Comparison of ENCODE assay signal across 9 cellular contexts in genomic region chr5:173963107-173963506, GRCh38. TPM values are rescaled to one million over a fixed set of nuclear protein-coding genes. Genes with fewer than 3 reads are reported as not detected.
DNase-seq lines count a peak whose midpoint lies in the region; ATAC-seq and TF ChIP-seq lines count a peak whose summit lies in the region.
"Had no signal": no experiment of that assay in that cellular context is flagged by ENCODE, and none has a peak within 500 bp of the region (broad histone marks: within the 10 kb centered on the region; RNA-seq: fewer than 3 reads in every experiment).

No MANE protein-coding gene starts in this region.

- H3K4me2 ChIP-seq in SK-N-SH (peak overlapping the region; percentile 74), neuronal stem cell (ENCODE audit: insufficient read depth, low read length, poor library complexity, severe bottlenecking) (no peak overlapping the region)

- TF ChIP-seq EP300 in SK-N-SH (IDR thresholded peaks at IDR 0.05; ENCODE audit: borderline replicate concordance in 1 of 2, low read depth in 1 of 2, low read length in 1 of 2), result no peak

- no peak overlapping the region for H2BK15ac ChIP-seq in neuronal stem cell (ENCODE audit: low read length)

- no peak overlapping the region for H2BK120ac ChIP-seq in neuronal stem cell (ENCODE audit: low read depth, low read length)

- H3K27me3 ChIP-seq in SK-N-SH (ENCODE audit: insufficient read depth), result no peaks in the 10 kb centered on the region
- H3K27me3 ChIP-seq in neuronal stem cell (ENCODE audit: control insufficient read depth in 3 of 3, insufficient read depth in 3 of 3, low read depth in 1 of 3, low read length in 3 of 3), result no peaks in the 10 kb centered on the region

- CTCF ChIA-PET in SK-N-SH (lab: Yijun Ruan, JAX), result interaction anchor here (0.8 to 4.0 kb wide), 11 partner anchors 8 to 347 kb away, joined by 3 to 26 read pairs (median 4); partner anchors contain the start of gene BOD1

- H3K79me1 ChIP-seq in neuronal stem cell (ENCODE audit: low read depth, low read length), result no peaks in the 10 kb centered on the region

- H3K36me3 ChIP-seq in SK-N-SH (replicated peaks in 1 of 2; ENCODE audit: control insufficient read depth in 1 of 2, insufficient read depth in 2 of 2, low read length in 1 of 2) (peaks cover 11 to 20% of the 10 kb centered on the region in 2 experiments), neuronal stem cell (replicated peaks in 1 of 2; ENCODE audit: control insufficient read depth in 2 of 2, insufficient read depth in 2 of 2, low read length in 2 of 2) (no peaks in the 10 kb centered on the region)

- POLR2A ChIA-PET in SK-N-SH (lab: Yijun Ruan, JAX), result interaction anchor here (0.7 to 1.8 kb wide), 11 partner anchors 18 to 367 kb away, joined by 3 to 5 read pairs (median 3); partner anchors contain the start of gene CPEB4

- 54% methylated on average over 5 of the region's 5 CpGs for WGBS in SK-N-SH (ENCODE audit: low lambda C conversion rate)
- no CpG with 5 or more reads among the region's 5 CpGs for WGBS in neuronal stem cell (ENCODE audit: extremely low coverage in 2 of 2, insufficient read length in 2 of 2, insufficient replicate concordance in 1 of 2), 2 donors

- H2AK5ac ChIP-seq in neuronal stem cell (ENCODE audit: low read depth, low read length), result no peak overlapping the region

- no peaks in the 10 kb centered on the region for H3K9me2 ChIP-seq in SK-N-SH

- no peaks in the 10 kb centered on the region for H3K9me3 ChIP-seq in SK-N-SH
- H3K9me3 ChIP-seq in neuronal stem cell (replicated peaks in 1 of 2; ENCODE audit: control insufficient read depth in 2 of 2, insufficient read depth in 1 of 2, low read depth in 1 of 2, low read length in 2 of 2), result no peaks in the 10 kb centered on the region

- no peak overlapping the region for H2BK5ac ChIP-seq in neuronal stem cell (ENCODE audit: low read length)

- H4K91ac ChIP-seq in neuronal stem cell (ENCODE audit: low read depth, low read length, poor library complexity), result no peak overlapping the region

- H3K4me3 ChIP-seq in SK-N-SH (ENCODE audit: low read depth in 2 of 2, low read length in 1 of 2), result peak overlapping the region; percentile 49 to 51; a peak in 3 of 4 replicates
- no peak overlapping the region for H3K4me3 ChIP-seq in fibroblast of villous mesenchyme (ENCODE audit: low read depth, low read length)
- H3K4me3 ChIP-seq in neuronal stem cell (ENCODE audit: low read length in 2 of 2), result no peak overlapping the region
- H3K4me3 ChIP-seq: SK-N-MC had no signal

- H3K79me2 ChIP-seq in SK-N-SH (ENCODE audit: insufficient read depth), result no peaks in the 10 kb centered on the region

- no peaks in the 10 kb centered on the region for H4K20me1 ChIP-seq in SK-N-SH (ENCODE audit: insufficient read depth)

- H3K4me1 ChIP-seq in SK-N-SH (ENCODE audit: control insufficient read depth in 1 of 2, insufficient read depth in 2 of 2, low read depth in 1 of 2, low read length in 1 of 2), result peaks cover 4 to 5% of the 10 kb centered on the region in 2 experiments; a peak in 2 of 4 replicates
- H3K4me1 ChIP-seq in neuronal stem cell (ENCODE audit: control insufficient read depth in 2 of 2, insufficient read depth in 1 of 2, low read depth in 1 of 2, low read length in 2 of 2), result peaks cover 13 to 17% of the 10 kb centered on the region in 2 donors

- no peak for TF ChIP-seq RAD21 in SK-N-SH (IDR thresholded peaks at IDR 0.05; ENCODE audit: low read length)

- H4K8ac ChIP-seq in neuronal stem cell (ENCODE audit: low read depth, low read length), result no peak overlapping the region

- no peak overlapping the region for H3K18ac ChIP-seq in neuronal stem cell (ENCODE audit: low read length)

- no peak overlapping the region for H3K4ac ChIP-seq in neuronal stem cell (ENCODE audit: low read length)

- peak; percentile 69 for DNase-seq in EL
- no peak for DNase-seq in SK-N-SH
- peak; percentile 33 for DNase-seq in fibroblast of villous mesenchyme (ENCODE audit: low read depth)
- DNase-seq in neuronal stem cell (ENCODE audit: low spot score), result no peak
- DNase-seq in activated naive CD4-positive, alpha-beta T cell treated with anti-CD3 and anti-CD28 coated beads, Interleukin-2, amount 50 U/mL, for 16 hours, result no peak
- DNase-seq in stimulated activated naive CD4-positive, alpha-beta T cell (lab: John Stamatoyannopoulos, UW), result no peak
- DNase-seq in 8988T, result no peak

- H2BK12ac ChIP-seq in neuronal stem cell (ENCODE audit: low read length), result no peak overlapping the region

- peak overlapping the region; percentile 61; the same call in 1 of the 2 replicates for H3K9ac ChIP-seq in SK-N-SH
- H3K9ac ChIP-seq in neuronal stem cell (ENCODE audit: low read depth, low read length, poor library complexity), result no peak overlapping the region

- TF ChIP-seq CTCF in SK-N-SH (IDR thresholded peaks at IDR 0.05) (no peak), fibroblast of villous mesenchyme (IDR thresholded peaks at IDR 0.05; ENCODE audit: insufficient read depth, low read depth, low read length) (no peak)

- H2AFZ ChIP-seq in SK-N-SH (ENCODE audit: low read depth) (peak overlapping the region; percentile 83; the same call in 1 of the 2 replicates), neuronal stem cell (ENCODE audit: low read length) (peak overlapping the region; percentile 37)

- H3K27ac ChIP-seq in SK-N-SH (ENCODE audit: low read depth in 2 of 2, low read length in 1 of 2) (peak overlapping the region; percentile 62 to 76), neuronal stem cell (replicated peaks; ENCODE audit: low read length) (peak overlapping the region; percentile 50)
- H3K27ac ChIP-seq: SK-N-MC had no signal

- no peak overlapping the region for H3K23ac ChIP-seq in neuronal stem cell (ENCODE audit: low read depth, low read length, poor library complexity)

- H3K14ac ChIP-seq in neuronal stem cell (ENCODE audit: low read length), result no peak overlapping the region

- no peak for ATAC-seq in GM21447 (IDR thresholded peaks at IDR 0.05; ENCODE audit: unreplicated experiment)

- H3F3A ChIP-seq in SK-N-SH (replicated peaks; ENCODE audit: insufficient read depth), result peaks cover 12% of the 10 kb centered on the region

TF ChIP-seq in SK-N-SH, 30 proteins besides CTCF, POLR2A, EP300 and RAD21:
- TF ChIP-seq MAX (IDR thresholded peaks at IDR 0.05; ENCODE audit: low read depth) (no peak), ELF1 (IDR thresholded peaks at IDR 0.05) (0 out of 2 replicates have a peak, but pooled peaks have one; percentile 14), POLR2AphosphoS5 (IDR thresholded peaks at IDR 0.05; ENCODE audit: low read depth, low read length) (0 out of 2 replicates have a peak, but pooled peaks have one; percentile 21)

RNA-seq across cellular contexts. Expression of gene C5orf47, which starts 25.9 kb away (rescaled TPM):
- not detected in 2 replicates for polyA plus RNA-seq in SK-N-SH (2012; rRNA removed)
- polyA plus RNA-seq in SK-N-SH (2012; cell fraction: cytosol; rRNA removed), result not detected in 2 replicates
- not detected in 2 replicates for polyA plus RNA-seq in SK-N-SH (2012; cell fraction: nucleus; rRNA removed)
- not detected in 2 replicates for total RNA-seq in fibroblast of villous mesenchyme
- 0.15 TPM for polyA plus RNA-seq in neuronal stem cell (2013, experiment 1 of 2)
- polyA plus RNA-seq in neuronal stem cell (2013, experiment 2 of 2), result 0.15 TPM

Comparison
In these comparisons a context has a peak if more than half of its experiments do, and no peak if none do; other contexts are left out.
1. DNase-seq: peak in EL (single experiment) and fibroblast of villous mesenchyme (single experiment); none in SK-N-SH (single experiment), neuronal stem cell (single experiment), activated naive CD4-positive, alpha-beta T cell treated with anti-CD3 and anti-CD28 coated beads, Interleukin-2, amount 50 U/mL, for 16 hours (single experiment), stimulated activated naive CD4-positive, alpha-beta T cell (0 of 6) and 8988T (single experiment).
2. H3K4me3 ChIP-seq: peak in SK-N-SH (2 of 2); none in fibroblast of villous mesenchyme (single experiment) and neuronal stem cell (0 of 2).